In the genomic region with DNA sequence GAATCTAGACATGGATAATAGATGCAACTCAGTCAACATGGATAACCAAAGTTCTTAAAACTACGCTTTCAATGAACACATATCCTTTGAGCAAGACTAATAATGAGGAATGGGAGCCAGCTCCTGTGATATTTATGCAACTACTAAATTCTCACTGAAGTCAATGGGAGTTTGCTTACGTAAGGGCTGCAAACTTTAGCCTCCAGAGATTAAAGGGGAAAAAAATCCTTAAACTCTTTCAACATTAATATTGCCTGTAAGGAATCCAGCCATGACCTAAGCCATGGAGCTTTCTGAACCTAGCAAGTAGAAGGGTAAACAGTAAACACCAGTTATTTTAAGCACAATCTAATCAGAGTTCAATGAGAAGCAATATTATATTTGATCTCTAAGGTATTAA, we compare ENCODE assay signal across 32 cellular contexts.
"Had no signal": no experiment of that assay in that cellular context is flagged by ENCODE, and none has a peak within 500 bp of the region (broad histone marks: within the 10 kb centered on the region; RNA-seq: fewer than 3 reads in every experiment).

No MANE protein-coding gene starts in this region.

- ATAC-seq: activated CD8-positive, alpha-beta T cell treated with anti-CD3 and anti-CD28 coated beads for 36 hours; activated naive CD4-positive, alpha-beta T cell treated with anti-CD3 and anti-CD28 coated beads, Interleukin-2, amount 50 U/mL, for 72 hours; activated T-cell treated with anti-CD3 and anti-CD28 coated beads, Interleukin-2, amount 50 U/mL, for 4 hours; activated T-cell treated with anti-CD3 and anti-CD28 coated beads, Interleukin-2, amount 50 U/mL, for 72 hours; activated T-helper 17 cell treated with anti-CD3 and anti-CD28 coated beads, Interleukin-2, amount 50 U/mL, for 72 hours had no signal

- DNase-seq: activated B cell treated with CpG ODN at 0.5 μM for 24 hours; activated CD4-positive, alpha-beta memory T cell treated with anti-CD3 and anti-CD28 coated beads for 36 hours; activated CD4-positive, alpha-beta T cell treated with anti-CD3 and anti-CD28 coated beads for 4 hours; activated CD4-positive, alpha-beta T cell treated with anti-CD3 and anti-CD28 coated beads, Interleukin-2, amount 10 ng/mL, durations not matched to agents 24 days and 14 days; activated CD4-positive, alpha-beta T cell treated with anti-CD3 and anti-CD28 coated beads, Interleukin-2, amount 50 U/mL, for 1 hour; activated CD4-positive, alpha-beta T cell treated with anti-CD3 and anti-CD28 coated beads, Interleukin-2, amount 50 U/mL, for 4 hours; activated CD4-positive, CD25-positive, alpha-beta regulatory T cell treated with anti-CD3 and anti-CD28 coated beads, Interleukin-2, amount 50 U/mL, for 72 hours; activated CD8-positive, alpha-beta memory T cell treated with anti-CD3 and anti-CD28 coated beads, Interleukin-2, amount 50 U/mL, for 4 hours; activated CD8-positive, alpha-beta T cell treated with anti-CD3 and anti-CD28 coated beads for 36 hours; activated effector memory CD4-positive, alpha-beta T cell treated with anti-CD3 and anti-CD28 coated beads, Interleukin-2, amount 50 U/mL, for 16 hours; activated gamma-delta T cell treated with Interleukin-2 at 50 U/mL for 16 hours; activated naive CD4-positive, alpha-beta T cell; activated naive CD4-positive, alpha-beta T cell treated with anti-CD3 and anti-CD28 coated beads for 36 hours; activated naive CD4-positive, alpha-beta T cell treated with anti-CD3 and anti-CD28 coated beads, Interleukin-2, amount 50 U/mL, for 16 hours; activated naive CD8-positive, alpha-beta T cell treated with anti-CD3 and anti-CD28 coated beads for 36 hours; activated T-cell treated with anti-CD3 and anti-CD28 coated beads for 4 hours; activated T-cell treated with anti-CD3 and anti-CD28 coated beads, Interleukin-2, amount 50 U/mL, for 1 hour; activated T-cell treated with anti-CD3 and anti-CD28 coated beads, Interleukin-2, amount 50 U/mL, for 4 hours; activated T-cell treated with anti-CD3 and anti-CD28 coated beads, Interleukin-2, amount 50 U/mL, for 72 hours; adrenal gland; amygdala; anterior cingulate cortex; caudate nucleus; cerebellar nuclear complex; T-helper 1 cell; T-helper 2 cell; T-helper 9 cell had no signal

- H3K36me3 ChIP-seq: adrenal gland, ascending aorta, cardiac muscle cell had no signal

- H3K27me3 ChIP-seq: adrenal gland, ascending aorta, cardiac muscle cell had no signal

- H3K9me3 ChIP-seq: adrenal gland, ascending aorta had no signal

- H3K4me3 ChIP-seq: adrenal gland, ascending aorta, cardiac muscle cell had no signal

- H3K27ac ChIP-seq: adrenal gland, ascending aorta, cardiac muscle cell, VCaP had no signal

- H3K4me1 ChIP-seq: adrenal gland, ascending aorta had no signal
